Comparison of ENCODE assay signal across 1 cellular context in genomic region chr4:8269535-8270417, GRCh38.
A peak's percentile ranks its signal among the peaks of the same experiment; 100 is the strongest.
TF ChIP-seq lines count a peak whose summit lies in the region.

TSS of gene HTRA3 (plus strand) at chr4:8269754. CDS start at chr4:8269969, 215 bp downstream.

TF ChIP-seq in GM12878, 131 proteins besides CTCF, POLR2A, EP300 and RAD21 (continued from another document):
- TF ChIP-seq RELB (IDR thresholded peaks at IDR 0.05; ENCODE audit: low read depth) (no peak), REST (IDR thresholded peaks at IDR 0.05; ENCODE audit: low read depth, low read length) (no peak), RBBP5 (conservative IDR thresholded peaks at IDR 0.05) (no peak), RFX5 (IDR thresholded peaks at IDR 0.05; ENCODE audit: low read depth, low read length) (no peak), ZNF207 (IDR thresholded peaks at IDR 0.05; ENCODE audit: borderline replicate concordance) (no peak), SUZ12 (IDR thresholded peaks at IDR 0.05; ENCODE audit: unreplicated experiment) (peak; percentile 80), FOXK2 (IDR thresholded peaks at IDR 0.05) (no peak)
- TF ChIP-seq, protein P1, sequence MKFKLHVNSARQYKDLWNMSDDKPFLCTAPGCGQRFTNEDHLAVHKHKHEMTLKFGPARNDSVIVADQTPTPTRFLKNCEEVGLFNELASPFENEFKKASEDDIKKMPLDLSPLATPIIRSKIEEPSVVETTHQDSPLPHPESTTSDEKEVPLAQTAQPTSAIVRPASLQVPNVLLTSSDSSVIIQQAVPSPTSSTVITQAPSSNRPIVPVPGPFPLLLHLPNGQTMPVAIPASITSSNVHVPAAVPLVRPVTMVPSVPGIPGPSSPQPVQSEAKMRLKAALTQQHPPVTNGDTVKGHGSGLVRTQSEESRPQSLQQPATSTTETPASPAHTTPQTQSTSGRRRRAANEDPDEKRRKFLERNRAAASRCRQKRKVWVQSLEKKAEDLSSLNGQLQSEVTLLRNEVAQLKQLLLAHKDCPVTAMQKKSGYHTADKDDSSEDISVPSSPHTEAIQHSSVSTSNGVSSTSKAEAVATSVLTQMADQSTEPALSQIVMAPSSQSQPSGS (IDR thresholded peaks at IDR 0.05; ENCODE audit: low read length): no peak
